1 cellular context compared by ENCODE assay signal in the genomic region with DNA sequence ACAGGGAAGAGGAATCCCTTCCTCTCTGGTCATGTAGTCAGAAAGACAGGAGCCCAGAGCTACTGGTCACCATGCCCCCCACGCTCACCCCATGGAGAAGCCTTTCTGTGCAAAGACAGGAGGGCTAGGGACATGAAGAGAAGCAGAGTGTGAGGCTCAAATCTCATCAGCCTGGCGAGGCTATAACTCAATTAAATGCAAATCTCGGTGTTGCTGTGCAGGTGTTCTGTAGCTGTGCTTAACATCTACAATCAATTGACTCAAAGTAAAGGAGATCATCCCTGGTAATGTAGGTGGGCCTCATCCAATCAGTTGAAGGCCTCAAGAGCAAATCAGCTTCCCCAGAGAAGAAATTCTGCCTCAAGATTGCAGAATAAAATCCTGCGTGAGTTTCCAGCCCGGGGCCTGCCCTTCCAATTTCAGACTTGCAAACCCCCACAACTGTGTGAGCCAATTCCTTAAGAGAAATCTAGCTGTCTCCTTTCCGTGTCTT.
TF ChIP-seq lines count a peak whose summit lies in the region.

No MANE protein-coding gene starts in this region.

TF ChIP-seq in HepG2, 621 proteins besides CTCF, POLR2A, EP300 and RAD21 (continued from another document):
- TF ChIP-seq, protein P1, sequence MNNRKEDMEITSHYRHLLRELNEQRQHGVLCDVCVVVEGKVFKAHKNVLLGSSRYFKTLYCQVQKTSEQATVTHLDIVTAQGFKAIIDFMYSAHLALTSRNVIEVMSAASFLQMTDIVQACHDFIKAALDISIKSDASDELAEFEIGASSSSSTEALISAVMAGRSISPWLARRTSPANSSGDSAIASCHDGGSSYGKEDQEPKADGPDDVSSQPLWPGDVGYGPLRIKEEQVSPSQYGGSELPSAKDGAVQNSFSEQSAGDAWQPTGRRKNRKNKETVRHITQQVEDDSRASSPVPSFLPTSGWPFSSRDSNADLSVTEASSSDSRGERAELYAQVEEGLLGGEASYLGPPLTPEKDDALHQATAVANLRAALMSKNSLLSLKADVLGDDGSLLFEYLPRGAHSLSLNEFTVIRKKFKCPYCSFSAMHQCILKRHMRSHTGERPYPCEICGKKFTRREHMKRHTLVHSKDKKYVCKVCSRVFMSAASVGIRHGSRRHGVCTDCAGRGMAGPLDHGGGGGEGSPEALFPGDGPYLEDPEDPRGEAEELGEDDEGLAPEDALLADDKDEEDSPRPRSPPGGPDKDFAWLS (CRISPR knock-in tag; IDR thresholded peaks at IDR 0.05; ENCODE audit: borderline replicate concordance), result no peak
